1 cellular context compared by ENCODE assay signal in the genomic region with DNA sequence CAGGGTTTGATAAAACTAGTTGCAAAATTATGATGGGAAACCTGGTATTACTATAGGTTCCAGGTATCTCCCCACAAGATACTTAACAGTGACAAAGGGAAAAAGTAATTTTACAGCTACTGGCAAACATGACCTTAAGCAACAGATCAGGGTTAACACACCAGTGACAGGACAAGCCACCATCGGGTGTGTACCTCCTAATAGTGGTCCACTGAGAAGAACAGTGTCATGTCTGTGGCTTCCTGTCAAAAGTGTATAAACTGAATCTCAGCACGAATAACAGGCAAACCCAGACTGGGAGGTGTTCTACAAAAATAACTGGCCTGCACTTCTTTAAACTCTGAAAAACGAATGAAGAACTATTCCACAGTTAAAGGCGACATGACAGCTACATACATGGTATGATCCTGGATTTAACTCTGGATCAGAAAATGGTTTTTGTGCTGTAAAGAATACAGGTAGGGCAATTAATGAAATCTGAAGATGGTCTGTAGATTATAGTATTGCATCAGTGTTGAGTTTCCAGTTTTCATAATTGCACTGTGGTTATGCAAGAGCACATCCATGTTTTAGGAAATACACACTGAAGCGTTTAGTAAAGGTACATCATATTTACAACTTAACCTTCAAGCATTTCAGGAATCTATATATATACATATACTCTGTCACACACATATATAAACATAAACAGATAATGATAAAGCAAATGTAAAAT.
A peak's percentile ranks its signal among the peaks of the same experiment; 100 is the strongest.
TF ChIP-seq lines count a peak whose summit lies in the region.

No MANE protein-coding gene starts in this region.

TF ChIP-seq in HepG2, 621 proteins besides CTCF, POLR2A, EP300 and RAD21:
- TF ChIP-seq, protein P1, sequence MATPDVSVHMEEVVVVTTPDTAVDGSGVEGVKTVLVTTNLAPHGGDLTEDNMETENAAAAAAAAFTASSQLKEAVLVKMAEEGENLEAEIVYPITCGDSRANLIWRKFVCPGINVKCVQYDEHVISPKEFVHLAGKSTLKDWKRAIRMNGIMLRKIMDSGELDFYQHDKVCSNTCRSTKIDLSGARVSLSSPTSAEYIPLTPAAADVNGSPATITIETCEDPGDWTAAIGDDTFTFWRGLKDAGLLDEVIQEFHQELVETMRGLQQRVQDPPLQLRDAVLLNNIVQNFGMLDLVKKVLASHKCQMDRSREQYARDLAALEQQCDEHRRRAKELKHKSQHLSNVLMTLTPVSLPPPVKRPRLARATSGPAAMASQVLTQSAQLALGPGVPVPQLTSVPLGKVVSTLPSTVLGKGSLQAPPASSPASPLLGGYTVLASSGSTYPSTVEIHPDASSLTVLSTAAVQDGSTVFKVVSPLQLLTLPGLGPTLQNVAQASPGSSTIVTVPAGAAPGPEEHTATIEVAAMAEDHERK (CRISPR knock-in tag; IDR thresholded peaks at IDR 0.05; ENCODE audit: low read depth) = no peak
- TF ChIP-seq RXRA (CRISPR knock-in tag; IDR thresholded peaks at IDR 0.05) = no peak
- TF ChIP-seq CEBPB (IDR thresholded peaks at IDR 0.05; ENCODE audit: borderline replicate concordance, low read depth, low read length) = peak; percentile 31; the same call in 1 of the 2 replicates
- TF ChIP-seq ZNF383 (CRISPR knock-in tag; IDR thresholded peaks at IDR 0.05; ENCODE audit: borderline replicate concordance) = no peak
